30 cellular contexts compared by ENCODE assay signal in the genomic region with DNA sequence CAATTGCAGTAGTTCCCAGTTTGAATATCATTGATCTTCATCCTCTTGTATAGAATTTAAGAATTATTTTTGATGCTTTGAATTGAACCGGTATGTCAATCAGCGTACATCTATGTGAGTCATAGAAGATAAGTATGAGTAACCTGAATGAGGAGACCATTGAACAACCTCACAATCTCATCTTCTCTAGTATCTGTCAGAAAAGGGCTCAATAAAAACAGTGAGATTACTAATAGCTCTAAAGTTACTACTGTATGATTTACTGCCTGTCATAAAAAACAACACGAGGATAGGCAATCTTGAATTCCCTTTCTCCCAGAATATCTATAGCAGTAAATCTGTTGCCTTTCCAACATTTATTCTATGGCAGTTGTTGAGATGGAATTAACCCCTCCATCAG. TPM values are rescaled to one million over a fixed set of nuclear protein-coding genes. Genes with fewer than 3 reads are reported as not detected.
"Had no signal": no experiment of that assay in that cellular context is flagged by ENCODE, and none has a peak within 500 bp of the region (broad histone marks: within the 10 kb centered on the region; RNA-seq: fewer than 3 reads in every experiment).

No MANE protein-coding gene starts in this region.

- H3K9me3 ChIP-seq: heart left ventricle, ovary, right atrium auricular region, sigmoid colon, testis, tibial nerve, upper lobe of right lung had no signal

- H3K36me3 ChIP-seq: heart left ventricle, neural progenitor cell, ovary, right atrium auricular region, sigmoid colon, tibial nerve, upper lobe of right lung had no signal

- H3K4me1 ChIP-seq: heart left ventricle, neural progenitor cell, right atrium auricular region, sigmoid colon, testis, tibial nerve, upper lobe of right lung had no signal

- H3K9ac ChIP-seq: neural progenitor cell had no signal

- H3K27me3 ChIP-seq: ovary, right atrium auricular region, testis had no signal

- FAIRE-seq: endothelial cell of umbilical vein, frontal cortex had no signal

- H3K4me3 ChIP-seq: coronary artery, heart left ventricle, lung, neural progenitor cell, ovary, right atrium auricular region, sigmoid colon, skin epidermis, testis, tibial nerve, upper lobe of right lung had no signal

- H3K27ac ChIP-seq: coronary artery, heart left ventricle, neural progenitor cell, ovary, right atrium auricular region, sigmoid colon, skin epidermis, testis, tibial nerve, upper lobe of right lung had no signal

- DNase-seq: effector CD4-positive, alpha-beta T cell; endodermal cell; heart left ventricle; hippocampal formation; left colon; left ventricle myocardium superior; mesenchymal stem cell; midbrain; nucleus accumbens; ovary; sigmoid colon; stimulated activated CD4-positive, alpha-beta T cell treated with anti-CD3 and anti-CD28 coated beads, Interleukin-12 subunit alpha, Interleukin-12 subunit beta, amount 100 ng/mL, for 4 hours; stimulated activated CD4-positive, alpha-beta T cell treated with anti-CD3 and anti-CD28 coated beads, Interleukin-2, amount 100 ng/mL, for 48 hours; testis; upper lobe of right lung had no signal

- H3K4me2 ChIP-seq: neural progenitor cell had no signal

- ATAC-seq: heart left ventricle; left colon; left ventricle myocardium superior; natural killer cell treated with Interleukin-12 subunit alpha and Interleukin-12 subunit beta and Interleukin-15 and Interleukin-18, amount 100 ng/mL, for 72 hours; stimulated activated memory B cell treated with anti-CD40 and anti-IgM and Interleukin-4, amounts not matched to agents 10 μg/mL and 1 μg/mL and 100 μg/mL, for 72 hours; upper lobe of right lung had no signal

- H2AFZ ChIP-seq: neural progenitor cell had no signal

RNA-seq across cellular contexts. Expression of gene PHOX2B, which starts 36.1 kb away (rescaled TPM):
- total RNA-seq: dermis microvascular lymphatic vessel endothelial cell; endodermal cell; endothelial cell of umbilical vein; frontal cortex; glomerular endothelial cell; heart left ventricle; kidney epithelial cell; left ventricle myocardium superior; lung; natural killer cell treated with Interleukin-12 subunit alpha and Interleukin-12 subunit beta and Interleukin-15 and Interleukin-18, amount 100 ng/mL, for 72 hours; ovary; posterior vena cava; right atrium auricular region; tibial nerve; upper lobe of right lung had no signal
- polyA plus RNA-seq: endothelial cell of umbilical vein, esophagus, heart left ventricle, lung, ovary had no signal
